ENCODE assay signal across 12 cellular contexts in the genomic region with DNA sequence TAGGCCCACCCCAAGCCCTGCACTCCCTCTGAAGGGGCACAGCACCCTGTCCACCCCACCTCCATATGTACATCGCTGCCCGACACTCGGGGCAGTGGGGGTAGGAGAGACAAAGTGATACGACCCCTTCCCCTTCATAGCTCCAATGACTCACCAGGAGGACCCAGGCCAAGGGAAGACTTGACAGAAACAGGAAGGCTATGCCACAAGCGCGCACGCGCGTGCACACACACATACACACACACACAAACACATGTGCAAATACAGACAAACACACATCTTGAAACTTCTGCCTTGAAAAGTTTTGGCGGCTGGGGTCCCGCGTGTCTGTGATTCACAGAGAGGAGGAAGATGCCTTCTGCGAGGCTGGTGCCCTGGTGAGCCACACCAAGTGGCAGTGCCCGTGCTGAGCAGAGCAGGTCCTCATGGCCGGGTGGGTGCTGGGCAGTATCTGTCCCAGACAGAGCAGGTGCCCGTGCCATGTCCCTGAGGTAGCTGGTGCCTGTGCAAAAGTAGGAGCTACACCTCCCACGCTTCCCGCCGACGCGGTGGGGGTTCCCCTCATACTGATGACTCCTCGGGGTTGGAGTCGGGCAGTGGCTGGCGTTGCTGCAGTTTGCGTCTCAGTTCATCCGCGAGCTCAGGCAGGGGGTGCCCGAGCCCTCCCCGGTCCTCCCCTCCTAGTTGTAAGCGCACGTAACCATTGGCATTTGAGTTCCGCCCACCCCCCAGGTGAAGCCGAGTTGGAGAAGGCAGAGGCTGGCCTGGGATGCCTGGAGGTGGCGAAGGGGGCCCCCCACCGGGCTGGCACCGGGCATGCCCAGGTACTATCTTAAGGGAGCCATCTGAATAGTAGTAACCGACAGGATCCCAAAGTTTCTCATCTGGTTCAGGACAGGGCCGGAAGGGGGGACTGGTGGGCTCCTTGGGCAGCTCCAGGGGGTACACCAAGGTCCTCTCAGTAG. TPM values are rescaled to one million over a fixed set of nuclear protein-coding genes. Genes with fewer than 3 reads are reported as not detected.
A peak's percentile ranks its signal among the peaks of the same experiment; 100 is the strongest.
DNase-seq lines count a peak whose midpoint lies in the region; ATAC-seq and TF ChIP-seq lines count a peak whose summit lies in the region.
"Had no signal": no experiment of that assay in that cellular context is flagged by ENCODE, and none has a peak within 500 bp of the region (broad histone marks: within the 10 kb centered on the region; RNA-seq: fewer than 3 reads in every experiment).

No MANE protein-coding gene starts in this region.

- H3K4me1 Mint-ChIP-seq in brain = peaks cover 37% of the 10 kb centered on the region
- H3K4me1 Mint-ChIP-seq in natural killer cell treated with Interleukin-12 subunit alpha and Interleukin-12 subunit beta and Interleukin-15 and Interleukin-18, amount 100 ng/mL, for 72 hours (ENCODE audit: low read depth in 2 of 2) = peaks cover 18 to 28% of the 10 kb centered on the region in 2 donors

- DNase-seq in Right ventricle myocardium superior = peak; percentile 42
- DNase-seq in left cardiac atrium = no peak
- peak; percentile 38 for DNase-seq in natural killer cell treated with Interleukin-12 subunit alpha and Interleukin-12 subunit beta and Interleukin-15 and Interleukin-18, amount 100 ng/mL, for 72 hours (ENCODE audit: low spot score)
- DNase-seq in uterus = peak in 1 of 2 donors; percentile 66
- DNase-seq in SW 1271 (lab: John Stamatoyannopoulos, UW) = no peak
- DNase-seq: GM23248, NCI-H345, T1000 had no signal

- no peaks in the 10 kb centered on the region for H3K9me3 ChIP-seq in uterus

- H3K4me1 ChIP-seq in uterus = peaks cover 0 to 26% of the 10 kb centered on the region in 2 donors

- H3K27me3 ChIP-seq in uterus = no peaks in the 10 kb centered on the region

- H3K36me3 Mint-ChIP-seq in brain = peaks cover 29% of the 10 kb centered on the region
- H3K36me3 Mint-ChIP-seq in natural killer cell treated with Interleukin-12 subunit alpha and Interleukin-12 subunit beta and Interleukin-15 and Interleukin-18, amount 100 ng/mL, for 72 hours = no peaks in the 10 kb centered on the region

- intact Hi-C loops in Right ventricle myocardium superior (cut with DNase I) (no loop called here), left cardiac atrium (cut with DNase I) (no loop called here), uterus (cut with DNase I; ENCODE audit: low total_unique reads) (loop anchor here (10.0 kb wide), 1 partner anchor 96 kb away; the partner anchor contains the start of gene CNNM4)

- TF ChIP-seq CTCF in brain (conservative IDR thresholded peaks at IDR 0.05) (no peak), uterus (IDR thresholded peaks at IDR 0.05) (no peak)

- H3K4me3 ChIP-seq in uterus = no peak overlapping the region
- H3K4me3 ChIP-seq: GM12878, GM23248 had no signal

- no peaks in the 10 kb centered on the region for H3K36me3 ChIP-seq in uterus

- no peak for ATAC-seq in Right ventricle myocardium superior (ENCODE audit: poor library complexity)
- no peak for ATAC-seq in left cardiac atrium
- ATAC-seq in natural killer cell treated with Interleukin-12 subunit alpha and Interleukin-12 subunit beta and Interleukin-15 and Interleukin-18, amount 100 ng/mL, for 72 hours = no peak
- no peak for ATAC-seq in GM21576 (IDR thresholded peaks at IDR 0.05; ENCODE audit: unreplicated experiment)
- ATAC-seq in GM21619 (IDR thresholded peaks at IDR 0.05; ENCODE audit: unreplicated experiment) = no peak
- ATAC-seq: GM12878 had no signal

- TF ChIP-seq POLR2A in uterus (IDR thresholded peaks at IDR 0.05) = no peak

- peak overlapping the region in 3 of 5 experiments; percentile 27 to 48 (median 37) for H3K4me3 Mint-ChIP-seq in brain
- H3K4me3 Mint-ChIP-seq in natural killer cell treated with Interleukin-12 subunit alpha and Interleukin-12 subunit beta and Interleukin-15 and Interleukin-18, amount 100 ng/mL, for 72 hours = no peak overlapping the region

- H3K27me3 Mint-ChIP-seq in brain = peaks cover 4% of the 10 kb centered on the region
- no peaks in the 10 kb centered on the region for H3K27me3 Mint-ChIP-seq in natural killer cell treated with Interleukin-12 subunit alpha and Interleukin-12 subunit beta and Interleukin-15 and Interleukin-18, amount 100 ng/mL, for 72 hours

- H3K27ac Mint-ChIP-seq in brain = peak overlapping the region in 4 of 5 experiments; percentile 22 to 83 (median 70)
- H3K27ac Mint-ChIP-seq in natural killer cell treated with Interleukin-12 subunit alpha and Interleukin-12 subunit beta and Interleukin-15 and Interleukin-18, amount 100 ng/mL, for 72 hours = peak overlapping the region in 1 of 2 donors; percentile 59

- no peaks in the 10 kb centered on the region for H3K9me3 Mint-ChIP-seq in brain
- no peaks in the 10 kb centered on the region for H3K9me3 Mint-ChIP-seq in natural killer cell treated with Interleukin-12 subunit alpha and Interleukin-12 subunit beta and Interleukin-15 and Interleukin-18, amount 100 ng/mL, for 72 hours

- H3K27ac ChIP-seq in uterus = peak overlapping the region; percentile 84 to 89
- H3K27ac ChIP-seq: GM23248 had no signal

RNA-seq across cellular contexts. Expression of gene ANKRD39, which starts 2.5 kb away (rescaled TPM):
- total RNA-seq in Right ventricle myocardium superior = 14.6 TPM
- total RNA-seq in left cardiac atrium = 10 to 100 TPM; 11.9 to 12.4 TPM
- polyA plus RNA-seq in brain (ENCODE audit: insufficient read depth, low read depth, low replicate concordance) = 20.7 TPM
- 10 to 100 TPM; 27.8 to 41.7 TPM for total RNA-seq in natural killer cell treated with Interleukin-12 subunit alpha and Interleukin-12 subunit beta and Interleukin-15 and Interleukin-18, amount 100 ng/mL, for 72 hours
- total RNA-seq in uterus = 100 to 1,000 TPM in 1 of 4 donors, 10 to 100 TPM in 2, 1 to 10 TPM in 1; 4.7 to 162 (median 16.9) TPM

RNA-seq across cellular contexts. Expression of gene SEMA4C, which starts 9.5 kb away (rescaled TPM):
- total RNA-seq in Right ventricle myocardium superior = 18.2 TPM
- total RNA-seq in left cardiac atrium = 10 to 100 TPM; 22.1 to 24.8 TPM
- polyA plus RNA-seq in brain (ENCODE audit: insufficient read depth, low read depth, low replicate concordance) = 32.9 TPM
- total RNA-seq in natural killer cell treated with Interleukin-12 subunit alpha and Interleukin-12 subunit beta and Interleukin-15 and Interleukin-18, amount 100 ng/mL, for 72 hours = 10 to 100 TPM; 17.0 to 18.0 TPM
- 100 to 1,000 TPM in 1 of 4 donors, 10 to 100 TPM in 3; 31.8 to 117 (median 61.7) TPM for total RNA-seq in uterus

RNA-seq across cellular contexts. Expression of gene ANKRD23, which starts 16.5 kb away (rescaled TPM):
- total RNA-seq in Right ventricle myocardium superior (10.6 TPM), left cardiac atrium (10 to 100 TPM; 18.4 to 24.7 TPM), uterus (10 to 100 TPM in 2 of 4 donors, 1 to 10 TPM in 2; 4.4 to 23.2 (median 8.6) TPM)
- polyA plus RNA-seq in brain (ENCODE audit: insufficient read depth, low read depth, low replicate concordance) = 0.73 TPM
- total RNA-seq in natural killer cell treated with Interleukin-12 subunit alpha and Interleukin-12 subunit beta and Interleukin-15 and Interleukin-18, amount 100 ng/mL, for 72 hours = 10 to 100 TPM in 1 of 2 donors, 1 to 10 TPM in 1; 7.4 to 12.9 TPM

RNA-seq across cellular contexts. Expression of gene CNNM3, which starts 44.3 kb away (rescaled TPM):
- total RNA-seq in Right ventricle myocardium superior (13.5 TPM), left cardiac atrium (10 to 100 TPM in 1 of 2 donors, 1 to 10 TPM in 1; 9.6 to 10.3 TPM), uterus (10 to 100 TPM in 2 of 4 donors, 1 to 10 TPM in 2; 1.5 to 21.1 (median 11.2) TPM)
- 21.5 TPM for polyA plus RNA-seq in brain (ENCODE audit: insufficient read depth, low read depth, low replicate concordance)
- 10 to 100 TPM; 15.7 to 32.9 TPM for total RNA-seq in natural killer cell treated with Interleukin-12 subunit alpha and Interleukin-12 subunit beta and Interleukin-15 and Interleukin-18, amount 100 ng/mL, for 72 hours

Comparison
In these comparisons a context has a peak if more than half of its experiments do, and no peak if none do; other contexts are left out.
1. DNase-seq: peak in Right ventricle myocardium superior (single experiment) and natural killer cell treated with Interleukin-12 subunit alpha and Interleukin-12 subunit beta and Interleukin-15 and Interleukin-18, amount 100 ng/mL, for 72 hours (single experiment); none in left cardiac atrium (single experiment) and SW 1271 (0 of 2).